Comparison of ENCODE assay signal across 1 cellular context in genomic region chr6:109092074-109092473, GRCh38.
TF ChIP-seq lines count a peak whose summit lies in the region.

No MANE protein-coding gene starts in this region.

TF ChIP-seq in K562, 482 proteins besides CTCF, POLR2A, EP300 and RAD21:
- no peak for TF ChIP-seq PHF21A (IDR thresholded peaks at IDR 0.05; ENCODE audit: borderline replicate concordance, low read depth)
- TF ChIP-seq ZNF717 (CRISPR knock-in tag; IDR thresholded peaks at IDR 0.05), result no peak
- peak; percentile 62; the same call in 1 of the 2 replicates for TF ChIP-seq BCOR (IDR thresholded peaks at IDR 0.05)
- peak; percentile 68 for TF ChIP-seq ADNP (tag; IDR thresholded peaks at IDR 0.05)
- TF ChIP-seq RBM25 (IDR thresholded peaks at IDR 0.05; ENCODE audit: low read depth, low read length, severe bottlenecking), result peak; percentile 89
- TF ChIP-seq ZNF124 (CRISPR knock-in tag; IDR thresholded peaks at IDR 0.05), result no peak
- peak; percentile 27 to 70; a peak in 2 of 4 replicates for TF ChIP-seq KDM1A (IDR thresholded peaks at IDR 0.05)
- no peak for TF ChIP-seq ZNF212 (CRISPR knock-in tag; IDR thresholded peaks at IDR 0.05)
- 0 out of 4 replicates have a peak, but pooled peaks of 1 of the 2 experiments have one; percentile 29 for TF ChIP-seq RCOR1 (IDR thresholded peaks at IDR 0.05; ENCODE audit: borderline replicate concordance in 1 of 2, low read depth in 2 of 2, low read length in 2 of 2)
- TF ChIP-seq TCFL5 (CRISPR knock-in tag; conservative IDR thresholded peaks at IDR 0.05), result no peak
- TF ChIP-seq ESRRA (IDR thresholded peaks at IDR 0.05; ENCODE audit: borderline replicate concordance, low read depth), result peak; percentile 96
- TF ChIP-seq ZNF253 (CRISPR knock-in tag; conservative IDR thresholded peaks at IDR 0.05), result no peak
- no peak for TF ChIP-seq YY1 (IDR thresholded peaks at IDR 0.05; ENCODE audit: borderline replicate concordance in 1 of 3, control insufficient read depth in 1 of 3, extremely low read depth in 1 of 3, insufficient read depth in 3 of 3, insufficient read length in 1 of 3, insufficient replicate concordance in 2 of 3, low read depth in 1 of 3, low read length in 2 of 3)
